9 cellular contexts compared by ENCODE assay signal in the genomic region with DNA sequence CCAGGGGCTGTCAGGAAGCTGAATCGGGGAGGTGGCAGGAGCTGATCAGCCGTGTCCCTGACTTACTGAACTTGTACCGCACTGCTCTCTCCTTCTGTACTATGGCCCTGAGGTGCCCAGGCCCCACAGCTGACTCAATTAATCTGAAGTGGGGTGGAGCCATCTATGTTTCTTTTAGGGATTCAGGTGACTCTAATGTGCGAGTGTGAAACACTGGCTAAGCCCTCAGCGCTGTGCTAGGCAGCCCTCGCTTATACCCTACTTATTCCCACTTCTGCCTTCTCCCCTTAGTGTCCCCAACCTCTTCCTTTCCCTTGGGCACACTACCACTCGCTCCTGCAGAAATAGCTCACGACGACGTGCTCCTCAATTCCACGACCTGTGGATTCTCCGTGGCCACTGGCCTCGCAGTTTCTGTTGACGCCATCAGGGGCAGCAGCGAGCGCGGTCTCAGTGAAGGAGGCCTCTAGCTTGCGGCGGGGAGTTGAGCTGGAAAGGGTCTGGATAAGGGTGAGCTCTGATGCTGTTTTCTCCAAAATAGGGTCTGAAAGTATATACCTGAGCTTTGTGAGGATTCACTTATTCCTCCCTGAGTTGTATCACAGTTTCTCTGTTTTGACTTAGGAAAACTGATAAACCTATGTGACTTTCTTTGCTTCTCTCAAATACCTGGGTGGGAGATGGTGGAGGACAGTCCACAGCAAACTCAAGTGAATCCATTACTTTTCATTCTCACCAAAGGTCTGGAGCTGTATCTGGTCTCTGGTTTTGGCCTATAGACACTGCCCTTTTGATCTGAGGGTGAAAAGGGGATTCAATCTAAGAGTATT.
A peak's percentile ranks its signal among the peaks of the same experiment; 100 is the strongest.
DNase-seq lines count a peak whose midpoint lies in the region; ATAC-seq and TF ChIP-seq lines count a peak whose summit lies in the region.
"Had no signal": no experiment of that assay in that cellular context is flagged by ENCODE, and none has a peak within 500 bp of the region (broad histone marks: within the 10 kb centered on the region; RNA-seq: fewer than 3 reads in every experiment).

No MANE protein-coding gene starts in this region.

- H3K27me3 ChIP-seq in right lobe of liver: no peaks in the 10 kb centered on the region

- no peaks in the 10 kb centered on the region for H3K36me3 ChIP-seq in right lobe of liver

- intact Hi-C loops in right lobe of liver (cut with DNase I): no loop called here

- 50% methylated on average over 19 of the region's 19 CpGs for WGBS in right lobe of liver (ENCODE audit: insufficient coverage, low coverage, low lambda C conversion rate, missing lambda C conversion rate)

- H3K4me1 ChIP-seq in right lobe of liver: peaks cover 0 to 5% (median 0%) of the 10 kb centered on the region in 4 donors

- TF ChIP-seq CTCF in cardiac fibroblast (IDR thresholded peaks at IDR 0.05; ENCODE audit: low read depth, low read length) (peak; percentile 87), right lobe of liver (IDR thresholded peaks at IDR 0.05) (peak; percentile 33 to 66 (median 60))

- H3K4me3 ChIP-seq in cardiac fibroblast (replicated peaks in 1 of 2; ENCODE audit: low read depth in 2 of 2, low read length in 2 of 2) (no peak overlapping the region), right lobe of liver (no peak overlapping the region)

- peak; percentile 79 for DNase-seq in activated effector memory CD4-positive, alpha-beta T cell treated with anti-CD3 and anti-CD28 coated beads, Interleukin-2, amount 50 U/mL, for 16 hours
- DNase-seq in activated effector memory CD4-positive, alpha-beta T cell treated with Interleukin-2 at 50 U/mL for 16 hours: no peak
- peak; percentile 13 for DNase-seq in T-helper 22 cell (ENCODE audit: low read depth)
- DNase-seq in cardiac fibroblast (ENCODE audit: low read depth in 2 of 2): peak in 1 of 2 donors; percentile 29
- peak; percentile 42 to 64 (median 56) for DNase-seq in right lobe of liver
- peak; percentile 5 to 8 for DNase-seq in stimulated activated CD8-positive, alpha-beta memory T cell treated with anti-CD3 and anti-CD28 coated beads, Interleukin-4, amount 100 ng/mL, for 4 hours (ENCODE audit: low read depth in 2 of 2, low spot score in 1 of 2)
- DNase-seq in inferior parietal cortex (ENCODE audit: extremely low spot score): no peak
- DNase-seq in NCI-H1436 (lab: John Stamatoyannopoulos, UW): no peak

- H3K9me3 ChIP-seq in right lobe of liver: no peaks in the 10 kb centered on the region

- peak; percentile 58 to 76 (median 72) for ATAC-seq in right lobe of liver

- TF ChIP-seq POLR2A in right lobe of liver (IDR thresholded peaks at IDR 0.05): no peak

- H3K27ac ChIP-seq in right lobe of liver: no peak overlapping the region
- H3K27ac ChIP-seq: epithelial cell of prostate had no signal

Comparison
In these comparisons a context has a peak if more than half of its experiments do, and no peak if none do; other contexts are left out.
1. DNase-seq: peak in activated effector memory CD4-positive, alpha-beta T cell treated with anti-CD3 and anti-CD28 coated beads, Interleukin-2, amount 50 U/mL, for 16 hours (single experiment), T-helper 22 cell (single experiment), right lobe of liver (3 of 3) and stimulated activated CD8-positive, alpha-beta memory T cell treated with anti-CD3 and anti-CD28 coated beads, Interleukin-4, amount 100 ng/mL, for 4 hours (2 of 2); none in activated effector memory CD4-positive, alpha-beta T cell treated with Interleukin-2 at 50 U/mL for 16 hours (single experiment), inferior parietal cortex (single experiment) and NCI-H1436 (single experiment).